In genomic region chr6:27591660-27592059, GRCh38 we compare ENCODE assay signal across 8 cellular contexts.
A peak's percentile ranks its signal among the peaks of the same experiment; 100 is the strongest.
DNase-seq lines count a peak whose midpoint lies in the region; ATAC-seq and TF ChIP-seq lines count a peak whose summit lies in the region.

No MANE protein-coding gene starts in this region.

- no peak for ATAC-seq in left cardiac atrium
- no peak for ATAC-seq in GM18868 (IDR thresholded peaks at IDR 0.05; ENCODE audit: unreplicated experiment)
- ATAC-seq in HG02870 (IDR thresholded peaks at IDR 0.05; ENCODE audit: unreplicated experiment): no peak

- peak overlapping the region; percentile 75 for H3K9ac ChIP-seq in OCI-LY3 (ENCODE audit: low read length)

- peak overlapping the region; percentile 79 for H3K4me3 ChIP-seq in BE2C (ENCODE audit: low read depth, low read length)
- H3K4me3 ChIP-seq in HAP-1: peak overlapping the region; percentile 48
- H3K4me3 ChIP-seq in OCI-LY3 (ENCODE audit: low read length): peak overlapping the region; percentile 96
- H3K4me3 ChIP-seq in fibroblast of villous mesenchyme (ENCODE audit: low read depth, low read length): peak overlapping the region; percentile 45

- H3K79me2 ChIP-seq in OCI-LY3 (ENCODE audit: low read length): no peaks in the 10 kb centered on the region

- peaks cover 8% of the 10 kb centered on the region; the same call in 1 of the 2 replicates for H3K27me3 ChIP-seq in BE2C
- H3K27me3 ChIP-seq in HAP-1 (ENCODE audit: low read depth): no peaks in the 10 kb centered on the region
- H3K27me3 ChIP-seq in OCI-LY3 (ENCODE audit: low read depth, low read length): no peaks in the 10 kb centered on the region

- H2AFZ ChIP-seq in OCI-LY3 (ENCODE audit: low read depth, low read length): 0 out of 2 replicates have a peak overlapping the region, but pooled peaks have one; percentile 76

- in situ Hi-C loops in HAP-1 (cut with MboI; ENCODE audit: low sequenced_read_pairs): no loop called here

- H4K20me1 ChIP-seq in OCI-LY3 (ENCODE audit: insufficient read depth, low read length): no peaks in the 10 kb centered on the region

- no peaks in the 10 kb centered on the region for H3K4me1 ChIP-seq in BE2C
- H3K4me1 ChIP-seq in HAP-1: no peaks in the 10 kb centered on the region
- H3K4me1 ChIP-seq in OCI-LY3 (ENCODE audit: low read length): peaks cover 12% of the 10 kb centered on the region

- peak overlapping the region; percentile 86 for H3K4me2 ChIP-seq in OCI-LY3 (ENCODE audit: low read length)

- H3K36me3 ChIP-seq in BE2C: no peaks in the 10 kb centered on the region
- H3K36me3 ChIP-seq in HAP-1 (replicated peaks): no peaks in the 10 kb centered on the region
- H3K36me3 ChIP-seq in OCI-LY3 (replicated peaks; ENCODE audit: low read depth, low read length): no peaks in the 10 kb centered on the region

- no peak for TF ChIP-seq CTCF in BE2C (IDR thresholded peaks at IDR 0.05; ENCODE audit: low read depth, low read length)
- no peak for TF ChIP-seq CTCF in OCI-LY3 (IDR thresholded peaks at IDR 0.05; ENCODE audit: low read depth, low read length)
- no peak for TF ChIP-seq CTCF in fibroblast of villous mesenchyme (IDR thresholded peaks at IDR 0.05; ENCODE audit: insufficient read depth, low read depth, low read length)

- intact Hi-C loops in left cardiac atrium (cut with DNase I): no loop called here

- peak; percentile 43 for DNase-seq in BE2C
- peak; percentile 70 to 75 for DNase-seq in HAP-1 (ENCODE audit: low spot score in 2 of 2)
- no peak for DNase-seq in fibroblast of villous mesenchyme (ENCODE audit: low read depth)
- DNase-seq in effector CD4-positive, alpha-beta T cell: no peak
- DNase-seq in left cardiac atrium: no peak

- H3K9me3 ChIP-seq in BE2C (no peaks in the 10 kb centered on the region), HAP-1 (no peaks in the 10 kb centered on the region), OCI-LY3 (ENCODE audit: insufficient read depth, low read length) (no peaks in the 10 kb centered on the region)

- H3K27ac ChIP-seq in OCI-LY3 (ENCODE audit: low read length): peak overlapping the region; percentile 56

Comparison
In these comparisons a context has a peak if more than half of its experiments do, and no peak if none do; other contexts are left out.
1. DNase-seq: peak in BE2C (single experiment) and HAP-1 (2 of 2); none in fibroblast of villous mesenchyme (single experiment), effector CD4-positive, alpha-beta T cell (single experiment) and left cardiac atrium (single experiment).
2. H3K4me3 ChIP-seq: peak in every context shown above with its lines; median percentile 96 in OCI-LY3; 79 in BE2C; 48 in HAP-1; 45 in fibroblast of villous mesenchyme.